Comparison of ENCODE assay signal across 13 cellular contexts in the genomic region with DNA sequence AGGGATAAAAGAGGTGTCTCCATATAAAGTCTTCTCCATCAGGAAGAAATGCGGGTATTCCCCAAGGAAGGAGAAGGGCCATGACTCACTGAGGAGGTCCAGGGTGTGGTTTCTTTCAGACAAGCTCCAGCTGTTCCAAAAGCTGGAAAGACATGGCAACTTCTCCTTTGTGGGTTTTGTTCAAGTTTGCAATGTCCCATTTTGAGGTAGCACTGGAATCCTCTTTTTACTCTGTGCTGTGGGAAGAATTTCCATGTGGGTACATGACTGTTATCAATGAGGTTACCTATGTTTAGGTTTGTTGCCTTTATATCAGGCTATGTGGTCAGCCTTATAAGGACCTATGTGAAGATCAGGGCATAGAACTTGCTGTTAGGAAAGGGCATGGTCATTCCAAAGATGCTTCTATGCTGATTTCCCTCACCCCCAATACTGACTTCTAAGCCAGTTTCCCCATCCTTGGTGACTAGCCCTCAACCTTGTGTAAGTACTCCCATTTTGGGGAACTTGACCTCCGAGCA.
DNase-seq lines count a peak whose midpoint lies in the region; ATAC-seq and TF ChIP-seq lines count a peak whose summit lies in the region.
"Had no signal": no experiment of that assay in that cellular context is flagged by ENCODE, and none has a peak within 500 bp of the region (broad histone marks: within the 10 kb centered on the region; RNA-seq: fewer than 3 reads in every experiment).

No MANE protein-coding gene starts in this region.

- ATAC-seq in right cardiac atrium = peak; percentile 57 to 69
- ATAC-seq in GM19351 (IDR thresholded peaks at IDR 0.05; ENCODE audit: unreplicated experiment) = no peak
- ATAC-seq in GM19395 (IDR thresholded peaks at IDR 0.05; ENCODE audit: unreplicated experiment) = no peak
- ATAC-seq: activated T-helper 17 cell treated with anti-CD3 and anti-CD28 coated beads, Interleukin-2, amount 50 U/mL, for 72 hours had no signal

- no peak overlapping the region for H3K4me3 ChIP-seq in AG04449 (ENCODE audit: low read depth, low read length)
- no peak overlapping the region for H3K4me3 ChIP-seq in brain microvascular endothelial cell (ENCODE audit: low read depth, low read length)
- no peak overlapping the region for H3K4me3 ChIP-seq in right cardiac atrium (ENCODE audit: low read length)

- peak overlapping the region; percentile 19 for H3K27ac ChIP-seq in brain microvascular endothelial cell
- no peak overlapping the region for H3K27ac ChIP-seq in right cardiac atrium (ENCODE audit: low read length)

- peaks cover 2% of the 10 kb centered on the region for H3K4me1 ChIP-seq in right cardiac atrium (ENCODE audit: control insufficient read depth, insufficient read depth, low read length)

- POLR2A ChIA-PET in AG04449 (lab: Yijun Ruan, JAX) = no interaction called here

- DNase-seq in AG04449 (ENCODE audit: low read depth, low spot score) = peak; percentile 24
- peak; percentile 49 for DNase-seq in HK-2 (ENCODE audit: unreplicated experiment)
- peak; percentile 59 for DNase-seq in brain microvascular endothelial cell
- DNase-seq in right cardiac atrium = peak in 1 of 3 donors; percentile 25
- no peak for DNase-seq in stimulated activated CD4-positive, alpha-beta T cell treated with anti-CD3 and anti-CD28 coated beads, Interleukin-2, amount 100 ng/mL, for 48 hours
- DNase-seq in NCI-H2171 (lab: John Stamatoyannopoulos, UW) = no peak
- DNase-seq: activated CD4-positive, alpha-beta T cell treated with anti-CD3 and anti-CD28 coated beads for 48 hours; H9; head of caudate nucleus; MV-4-11 had no signal

- in situ Hi-C loops in brain microvascular endothelial cell (cut with HindIII; ENCODE audit: low pct_ligation_motif_present, low sequenced_read_pairs) = no loop called here

- H3K27me3 ChIP-seq in brain microvascular endothelial cell (replicated peaks) = no peaks in the 10 kb centered on the region
- no peaks in the 10 kb centered on the region for H3K27me3 ChIP-seq in right cardiac atrium (ENCODE audit: control insufficient read depth, insufficient read depth)

- TF ChIP-seq CTCF in AG04449 (IDR thresholded peaks at IDR 0.05; ENCODE audit: insufficient read depth, low read length, missing control alignments) = no peak
- TF ChIP-seq CTCF in brain microvascular endothelial cell (IDR thresholded peaks at IDR 0.05; ENCODE audit: low read depth, low read length, missing control alignments) = no peak

- CTCF ChIA-PET in AG04449 (lab: Yijun Ruan, JAX) = interaction anchor here (1.8 to 3.2 kb wide), 2 partner anchors 12 to 690 kb away, joined by 6 to 10 read pairs; no protein-coding TSS in a partner anchor

- intact Hi-C loops in right cardiac atrium (cut with DNase I) = loop anchor here in 2 of 4 donors (10.0 kb wide), 2 partner anchors 689 to 699 kb away; partner anchors contain the start of gene INHBA (in 1 of the 2)

- H3K36me3 ChIP-seq in brain microvascular endothelial cell (replicated peaks) = no peaks in the 10 kb centered on the region

- WGBS in right cardiac atrium = 69% methylated on average over 2 of the region's 2 CpGs

- H3K9me3 ChIP-seq in right cardiac atrium (ENCODE audit: control insufficient read depth, low read length) = no peaks in the 10 kb centered on the region

Comparison
In these comparisons a context has a peak if more than half of its experiments do, and no peak if none do; other contexts are left out.
1. DNase-seq: peak in AG04449 (single experiment), HK-2 (single experiment) and brain microvascular endothelial cell (single experiment); none in stimulated activated CD4-positive, alpha-beta T cell treated with anti-CD3 and anti-CD28 coated beads, Interleukin-2, amount 100 ng/mL, for 48 hours (0 of 2) and NCI-H2171 (single experiment).
2. ATAC-seq: peak in right cardiac atrium (2 of 2); none in GM19351 (single experiment) and GM19395 (single experiment).